In the genomic region with DNA sequence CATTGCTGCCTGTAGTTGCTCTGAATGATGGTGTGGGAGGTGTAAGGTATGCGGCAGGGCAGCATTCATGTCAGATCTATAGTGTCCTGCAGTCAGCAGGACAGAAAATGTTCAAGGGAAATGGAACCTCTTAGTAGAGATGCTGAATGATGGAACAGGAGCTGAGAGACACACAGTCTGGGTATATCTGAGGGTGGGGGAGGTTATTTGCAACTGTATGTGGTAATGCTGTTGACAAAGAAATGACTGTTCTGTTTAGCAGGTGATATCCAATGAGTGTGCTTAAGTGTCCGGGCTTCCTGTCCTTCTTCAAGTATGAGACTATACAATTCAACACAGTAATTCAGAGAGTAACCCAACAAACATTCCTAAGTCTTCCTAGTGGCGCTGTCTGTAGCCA, we compare ENCODE assay signal across 11 cellular contexts. TPM values are rescaled to one million over a fixed set of nuclear protein-coding genes. Genes with fewer than 3 reads are reported as not detected.
DNase-seq lines count a peak whose midpoint lies in the region; ATAC-seq and TF ChIP-seq lines count a peak whose summit lies in the region.
"Had no signal": no experiment of that assay in that cellular context is flagged by ENCODE, and none has a peak within 500 bp of the region (broad histone marks: within the 10 kb centered on the region; RNA-seq: fewer than 3 reads in every experiment).

No MANE protein-coding gene starts in this region.

- H3K27me3 Mint-ChIP-seq in activated naive CD4-positive, alpha-beta T cell treated with anti-CD3 and anti-CD28 coated beads for 36 hours (ENCODE audit: low read depth), result no peaks in the 10 kb centered on the region
- no peaks in the 10 kb centered on the region for H3K27me3 Mint-ChIP-seq in activated B cell treated with CpG ODN at 0.5 μM for 24 hours

- H3K27ac ChIP-seq in subcutaneous abdominal adipose tissue (ENCODE audit: low read depth, low read length), result peak overlapping the region; percentile 15

- H3K4me1 Mint-ChIP-seq in activated naive CD4-positive, alpha-beta T cell treated with anti-CD3 and anti-CD28 coated beads for 36 hours (ENCODE audit: low read depth), result peaks cover 11% of the 10 kb centered on the region
- peaks cover 2% of the 10 kb centered on the region for H3K4me1 Mint-ChIP-seq in activated B cell treated with CpG ODN at 0.5 μM for 24 hours

- TF ChIP-seq CTCF in activated B cell treated with CpG ODN at 0.5 μM for 24 hours (IDR thresholded peaks at IDR 0.05), result no peak

- H3K9ac ChIP-seq in subcutaneous abdominal adipose tissue (ENCODE audit: low read length in 5 of 5), result no peak overlapping the region

- CTCF ChIA-PET in activated naive CD4-positive, alpha-beta T cell treated with anti-CD3 and anti-CD28 coated beads for 36 hours (lab: Charles Lee), result interaction anchor here (0.6 to 2.8 kb wide), 5 partner anchors 13 to 228 kb away, joined by 3 to 31 read pairs (median 4); no protein-coding TSS in a partner anchor
- CTCF ChIA-PET in activated B cell treated with CpG ODN at 0.5 μM for 24 hours (lab: Charles Lee), result interaction anchor here (2.3 to 3.9 kb wide), 2 partner anchors 44 to 169 kb away, joined by 16 to 49 read pairs; partner anchors contain the start of gene STH

- H3K27me3 ChIP-seq in subcutaneous abdominal adipose tissue (ENCODE audit: control insufficient read depth in 5 of 5, insufficient read depth in 4 of 5, low read length in 5 of 5), result no peaks in the 10 kb centered on the region

- ATAC-seq in activated B cell treated with CpG ODN at 0.5 μM for 24 hours (ENCODE audit: low read depth) (no peak), HG03159 (IDR thresholded peaks at IDR 0.05; ENCODE audit: unreplicated experiment) (no peak), HG02571 (IDR thresholded peaks at IDR 0.05; ENCODE audit: unreplicated experiment) (no peak)

- H3K27ac Mint-ChIP-seq in activated naive CD4-positive, alpha-beta T cell treated with anti-CD3 and anti-CD28 coated beads for 36 hours, result peak overlapping the region; percentile 17
- peak overlapping the region; percentile 26 for H3K27ac Mint-ChIP-seq in activated B cell treated with CpG ODN at 0.5 μM for 24 hours

- H3K9me3 ChIP-seq in subcutaneous abdominal adipose tissue (ENCODE audit: control insufficient read depth in 5 of 5, low read length in 5 of 5), result no peaks in the 10 kb centered on the region

- peaks cover 21 to 58% (median 35%) of the 10 kb centered on the region in 5 donors for H3K36me3 ChIP-seq in subcutaneous abdominal adipose tissue (ENCODE audit: control insufficient read depth in 5 of 5, insufficient read depth in 5 of 5, low read length in 5 of 5)

- H3K9me3 Mint-ChIP-seq in activated naive CD4-positive, alpha-beta T cell treated with anti-CD3 and anti-CD28 coated beads for 36 hours, result no peaks in the 10 kb centered on the region
- H3K9me3 Mint-ChIP-seq in activated B cell treated with CpG ODN at 0.5 μM for 24 hours, result no peaks in the 10 kb centered on the region

- POLR2A ChIA-PET in activated B cell treated with CpG ODN at 0.5 μM for 24 hours (lab: Charles Lee), result no interaction called here

- peaks cover 34% of the 10 kb centered on the region for H3K36me3 Mint-ChIP-seq in activated naive CD4-positive, alpha-beta T cell treated with anti-CD3 and anti-CD28 coated beads for 36 hours (ENCODE audit: low read depth)
- H3K36me3 Mint-ChIP-seq in activated B cell treated with CpG ODN at 0.5 μM for 24 hours (ENCODE audit: low read depth), result peaks cover 78% of the 10 kb centered on the region

- peaks cover 2 to 30% (median 20%) of the 10 kb centered on the region in 5 donors for H3K4me1 ChIP-seq in subcutaneous abdominal adipose tissue (ENCODE audit: control insufficient read depth in 5 of 5, insufficient read depth in 5 of 5, low read length in 5 of 5)

- DNase-seq in activated naive CD4-positive, alpha-beta T cell treated with anti-CD3 and anti-CD28 coated beads for 36 hours, result no peak
- DNase-seq in activated naive CD4-positive, alpha-beta T cell treated with anti-CD3 and anti-CD28 coated beads, Interleukin-2, amount 50 U/mL, for 16 hours, result no peak
- DNase-seq in activated B cell treated with CpG ODN at 0.5 μM for 24 hours, result no peak
- peak; percentile 27 for DNase-seq in iris pigment epithelial cell (ENCODE audit: low read depth)
- no peak for DNase-seq in NCI-H2081 treated with DMSO at 0.1 percent for 48 hours (lab: John Stamatoyannopoulos, UW)
- DNase-seq: AML-193; stimulated activated naive CD4-positive, alpha-beta T cell had no signal

- H3K4me3 ChIP-seq in subcutaneous abdominal adipose tissue (ENCODE audit: low read depth in 1 of 5, low read length in 5 of 5), result no peak overlapping the region

- H3K4me3 Mint-ChIP-seq in activated naive CD4-positive, alpha-beta T cell treated with anti-CD3 and anti-CD28 coated beads for 36 hours, result no peak overlapping the region
- no peak overlapping the region for H3K4me3 Mint-ChIP-seq in activated B cell treated with CpG ODN at 0.5 μM for 24 hours

- intact Hi-C loops in activated naive CD4-positive, alpha-beta T cell treated with anti-CD3 and anti-CD28 coated beads for 36 hours (cut with micrococcal nuclease), result no loop called here
- intact Hi-C loops in activated B cell treated with CpG ODN at 0.5 μM for 24 hours (cut with micrococcal nuclease), result no loop called here

RNA-seq across cellular contexts. Expression of gene STH, which starts 46.6 kb away (rescaled TPM):
- total RNA-seq in activated naive CD4-positive, alpha-beta T cell treated with anti-CD3 and anti-CD28 coated beads for 36 hours, result not detected
- not detected in 2 replicates for total RNA-seq in activated B cell treated with CpG ODN at 0.5 μM for 24 hours
- total RNA-seq: dermis microvascular lymphatic vessel endothelial cell had no signal
